Comparison of ENCODE assay signal across 7 cellular contexts in genomic region chr2:95404676-95405075, GRCh38. TPM values are rescaled to one million over a fixed set of nuclear protein-coding genes. Genes with fewer than 3 reads are reported as not detected.
DNase-seq lines count a peak whose midpoint lies in the region; ATAC-seq, FAIRE-seq and TF ChIP-seq lines count a peak whose summit lies in the region.
"Not testable (repeated sequence)": the region's sequence is repeated elsewhere in the genome, so short reads cannot be mapped to it uniquely, and the experiment has no call there.

No MANE protein-coding gene starts in this region.

- ATAC-seq in GM23338; activated CD4-positive, alpha-beta T cell treated with anti-CD3 and anti-CD28 coated beads for 36 hours; foreskin keratinocyte: not testable (repeated sequence)

- peaks cover 14% of the 10 kb centered on the region for H3K27me3 Mint-ChIP-seq in GM23338 (ENCODE audit: insufficient read depth, low read depth, poor library complexity)
- not testable (repeated sequence) for H3K27me3 Mint-ChIP-seq in activated CD4-positive, alpha-beta T cell treated with anti-CD3 and anti-CD28 coated beads for 36 hours; astrocyte (ENCODE audit: low read depth, unreplicated experiment); nephron progenitor cell (ENCODE audit: low read depth, poor library complexity)

- peak overlapping the region; percentile 26; the same call in 1 of the 3 replicates for H3K4me3 Mint-ChIP-seq in GM23338
- H3K4me3 Mint-ChIP-seq in activated CD4-positive, alpha-beta T cell treated with anti-CD3 and anti-CD28 coated beads for 36 hours: not testable (repeated sequence)
- peak overlapping the region; percentile 40 for H3K4me3 Mint-ChIP-seq in astrocyte (ENCODE audit: unreplicated experiment)
- H3K4me3 Mint-ChIP-seq in nephron progenitor cell: peak overlapping the region; percentile 55

- intact Hi-C loops in activated CD4-positive, alpha-beta T cell treated with anti-CD3 and anti-CD28 coated beads for 36 hours (cut with DNase I, micrococcal nuclease): loop anchor here in 1 of 2 experiments (5.0 kb wide), 2 partner anchors 123 to 323 kb away; no protein-coding TSS in a partner anchor

- H4K20me1 ChIP-seq in GM23338 (replicated peaks; ENCODE audit: insufficient read depth): not testable (repeated sequence)
- H4K20me1 ChIP-seq in astrocyte (ENCODE audit: insufficient read depth, low read length): peaks cover 12% of the 10 kb centered on the region

- H3K4me1 ChIP-seq in GM23338 (ENCODE audit: insufficient read depth); astrocyte (ENCODE audit: insufficient read depth, low read length); foreskin keratinocyte: not testable (repeated sequence)

- H3K36me3 ChIP-seq in GM23338 (ENCODE audit: insufficient read depth); astrocyte (ENCODE audit: insufficient read depth, low read length): not testable (repeated sequence)

- not testable (repeated sequence) for H3K4me2 ChIP-seq in GM23338; astrocyte (ENCODE audit: low read length)

- CTCF ChIA-PET in activated CD4-positive, alpha-beta T cell treated with anti-CD3 and anti-CD28 coated beads for 36 hours (lab: Charles Lee): interaction anchor here (1.5 kb wide), 1 partner anchor 15 kb away, joined by 4 read pairs; no protein-coding TSS in a partner anchor

- H3F3A ChIP-seq in GM23338 (replicated peaks; ENCODE audit: low read depth): not testable (repeated sequence)

- H3K9me2 ChIP-seq in GM23338 (ENCODE audit: insufficient read depth): not testable (repeated sequence)

- not testable (repeated sequence) for H3K4me3 ChIP-seq in GM23338; NB4 (ENCODE audit: low read depth, low read length); astrocyte (ENCODE audit: insufficient read depth, low read depth, low read length)

- not testable (repeated sequence) for H3K27me3 ChIP-seq in GM23338 (ENCODE audit: insufficient read depth); astrocyte (ENCODE audit: insufficient read depth, low read length); foreskin keratinocyte

- H3K27ac ChIP-seq in GM23338 (ENCODE audit: low read depth); astrocyte (ENCODE audit: low read depth, low read length); foreskin keratinocyte: not testable (repeated sequence)

- POLR2A ChIA-PET in activated CD4-positive, alpha-beta T cell treated with anti-CD3 and anti-CD28 coated beads for 36 hours (lab: Charles Lee): not testable (repeated sequence)

- peak in 1 of 2 experiments; percentile 46; a peak in 2 of 4 replicates for TF ChIP-seq CTCF in GM23338 (conservative IDR thresholded peaks at IDR 0.05; ENCODE audit: low read depth in 2 of 2)
- peak; percentile 7 for TF ChIP-seq CTCF in NB4 (IDR thresholded peaks at IDR 0.05; ENCODE audit: low read depth, low read length)
- not testable (repeated sequence) for TF ChIP-seq CTCF in astrocyte (IDR thresholded peaks at IDR 0.05; ENCODE audit: insufficient read depth, low read depth, low read length); nephron progenitor cell (IDR thresholded peaks at IDR 0.05)
- TF ChIP-seq CTCF in foreskin keratinocyte (conservative IDR thresholded peaks at IDR 0.05): peak; percentile 34

- TF ChIP-seq POLR2A in NB4 (IDR thresholded peaks at IDR 0.05; ENCODE audit: extremely low read depth, insufficient read length): not testable (repeated sequence)

- H3K9me3 Mint-ChIP-seq in GM23338; activated CD4-positive, alpha-beta T cell treated with anti-CD3 and anti-CD28 coated beads for 36 hours (ENCODE audit: low read depth); astrocyte (ENCODE audit: unreplicated experiment); nephron progenitor cell: not testable (repeated sequence)

- not testable (repeated sequence) for H2AFZ ChIP-seq in GM23338; astrocyte (ENCODE audit: low read depth, low read length)

- H3K4me1 Mint-ChIP-seq in GM23338: peaks cover 11% of the 10 kb centered on the region; the same call in 2 of the 3 replicates
- H3K4me1 Mint-ChIP-seq in activated CD4-positive, alpha-beta T cell treated with anti-CD3 and anti-CD28 coated beads for 36 hours: peaks cover 16% of the 10 kb centered on the region
- not testable (repeated sequence) for H3K4me1 Mint-ChIP-seq in astrocyte (ENCODE audit: low read depth, unreplicated experiment)
- peaks cover 27% of the 10 kb centered on the region for H3K4me1 Mint-ChIP-seq in nephron progenitor cell

- not testable (repeated sequence) for H3K9me3 ChIP-seq in astrocyte (ENCODE audit: insufficient read depth, low read depth, low read length)

- H3K27ac Mint-ChIP-seq in GM23338; activated CD4-positive, alpha-beta T cell treated with anti-CD3 and anti-CD28 coated beads for 36 hours; astrocyte (ENCODE audit: unreplicated experiment); nephron progenitor cell: not testable (repeated sequence)

- peak; percentile 7 for DNase-seq in DMS114 treated with DMSO at 0.1 percent for 48 hours (lab: John Stamatoyannopoulos, UW; ENCODE audit: unreplicated experiment)
- peak; percentile 19 for DNase-seq in GM23338 (ENCODE audit: low spot score)
- DNase-seq in NB4 (ENCODE audit: low read depth); astrocyte (ENCODE audit: low read depth); foreskin keratinocyte; nephron progenitor cell: not testable (repeated sequence)
- peak; percentile 13 for DNase-seq in activated CD4-positive, alpha-beta T cell treated with anti-CD3 and anti-CD28 coated beads for 36 hours

- H3K9ac ChIP-seq in astrocyte (ENCODE audit: low read length): not testable (repeated sequence)

- H3K36me3 Mint-ChIP-seq in GM23338 (ENCODE audit: low read depth) (peaks cover 13% of the 10 kb centered on the region; the same call in 2 of the 3 replicates), nephron progenitor cell (ENCODE audit: low read depth) (peaks cover 26% of the 10 kb centered on the region)
- H3K36me3 Mint-ChIP-seq in activated CD4-positive, alpha-beta T cell treated with anti-CD3 and anti-CD28 coated beads for 36 hours (ENCODE audit: low read depth): peaks cover 12% of the 10 kb centered on the region
- H3K36me3 Mint-ChIP-seq in astrocyte (ENCODE audit: low read depth, unreplicated experiment): not testable (repeated sequence)

- H3K79me2 ChIP-seq in GM23338 (replicated peaks; ENCODE audit: insufficient read depth) (peaks cover 15% of the 10 kb centered on the region), astrocyte (ENCODE audit: insufficient read depth, low read length) (peaks cover 24% of the 10 kb centered on the region)

- FAIRE-seq in astrocyte (lab: Jason Lieb, UNC): not testable (repeated sequence)

RNA-seq across cellular contexts. Expression of gene FAHD2A, which starts 2.2 kb away (rescaled TPM):
- total RNA-seq in GM23338 (2014; rRNA removed; shearing (Covaris generic)): 48.1 and 51.0 TPM in 2 replicates
- 26.8 and 27.6 TPM in 2 replicates for polyA plus RNA-seq in GM23338 (2016; fragmentation: Nextera tagmentation; extraction: Ambion mirVana)
- total RNA-seq in activated CD4-positive, alpha-beta T cell treated with anti-CD3 and anti-CD28 coated beads for 36 hours: 10 to 100 TPM; 37.9 to 41.2 TPM
- 21.9 and 23.4 TPM in 2 replicates for total RNA-seq in astrocyte
- total RNA-seq in foreskin keratinocyte: 41.1 and 45.3 TPM in 2 replicates
- 49.2 and 52.3 TPM in 2 replicates for polyA plus RNA-seq in foreskin keratinocyte
